Comparison of ENCODE assay signal across 1 cellular context in the genomic region with DNA sequence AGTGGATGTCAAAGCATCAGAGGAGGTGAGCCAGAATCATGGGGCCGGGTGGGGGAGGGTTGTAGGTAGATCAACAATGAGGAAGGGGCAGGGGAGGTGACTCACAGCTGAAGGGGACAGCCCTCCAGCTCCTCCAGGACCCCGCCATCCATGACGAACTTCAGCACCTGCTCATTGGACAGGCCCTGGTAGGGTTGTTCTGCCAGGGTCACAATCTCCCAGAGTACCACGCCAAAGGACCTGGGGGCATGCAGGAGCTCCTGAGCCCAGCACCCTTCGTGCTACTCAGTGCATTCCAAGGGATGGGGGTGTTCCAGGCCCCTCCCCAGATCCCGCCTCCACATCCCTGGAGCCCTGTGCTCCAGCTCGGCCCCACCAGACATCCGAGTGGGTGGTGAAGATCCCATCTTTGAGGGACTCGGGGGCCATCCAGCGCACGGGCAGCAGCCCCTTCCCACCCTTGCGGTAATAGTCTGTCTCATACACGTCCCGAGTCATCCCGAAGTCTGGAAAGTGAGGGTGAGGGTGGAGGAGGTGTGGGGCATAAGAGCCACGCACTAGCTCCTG.
A peak's percentile ranks its signal among the peaks of the same experiment; 100 is the strongest.
TF ChIP-seq lines count a peak whose summit lies in the region.

No MANE protein-coding gene starts in this region.

TF ChIP-seq in K562, 482 proteins besides CTCF, POLR2A, EP300 and RAD21:
- TF ChIP-seq EHMT2 (IDR thresholded peaks at IDR 0.05) (peak; percentile 35; the same call in 1 of the 2 replicates), MIER1 (IDR thresholded peaks at IDR 0.05; ENCODE audit: low read depth) (peak; percentile 69; the same call in 1 of the 2 replicates), KLF1 (tag; IDR thresholded peaks at IDR 0.05) (no peak)
- TF ChIP-seq, protein P1, sequence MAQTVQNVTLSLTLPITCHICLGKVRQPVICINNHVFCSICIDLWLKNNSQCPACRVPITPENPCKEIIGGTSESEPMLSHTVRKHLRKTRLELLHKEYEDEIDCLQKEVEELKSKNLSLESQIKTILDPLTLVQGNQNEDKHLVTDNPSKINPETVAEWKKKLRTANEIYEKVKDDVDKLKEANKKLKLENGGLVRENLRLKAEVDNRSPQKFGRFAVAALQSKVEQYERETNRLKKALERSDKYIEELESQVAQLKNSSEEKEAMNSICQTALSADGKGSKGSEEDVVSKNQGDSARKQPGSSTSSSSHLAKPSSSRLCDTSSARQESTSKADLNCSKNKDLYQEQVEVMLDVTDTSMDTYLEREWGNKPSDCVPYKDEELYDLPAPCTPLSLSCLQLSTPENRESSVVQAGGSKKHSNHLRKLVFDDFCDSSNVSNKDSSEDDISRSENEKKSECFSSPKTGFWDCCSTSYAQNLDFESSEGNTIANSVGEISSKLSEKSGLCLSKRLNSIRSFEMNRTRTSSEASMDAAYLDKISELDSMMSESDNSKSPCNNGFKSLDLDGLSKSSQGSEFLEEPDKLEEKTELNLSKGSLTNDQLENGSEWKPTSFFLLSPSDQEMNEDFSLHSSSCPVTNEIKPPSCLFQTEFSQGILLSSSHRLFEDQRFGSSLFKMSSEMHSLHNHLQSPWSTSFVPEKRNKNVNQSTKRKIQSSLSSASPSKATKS (CRISPR knock-in tag; IDR thresholded peaks at IDR 0.05), result no peak
